In genomic region chr4:99462875-99463464, GRCh38 we compare ENCODE assay signal across 8 cellular contexts. TPM values are rescaled to one million over a fixed set of nuclear protein-coding genes. Genes with fewer than 3 reads are reported as not detected.
DNase-seq lines count a peak whose midpoint lies in the region; ATAC-seq and TF ChIP-seq lines count a peak whose summit lies in the region.

No MANE protein-coding gene starts in this region.

- H3K27ac Mint-ChIP-seq in activated CD8-positive, alpha-beta memory T cell treated with anti-CD3 and anti-CD28 coated beads, Interleukin-2, amount 10 ng/mL, durations not matched to agents 7 days and 5 days, result no peak overlapping the region
- H3K27ac Mint-ChIP-seq in naive B cell, result no peak overlapping the region

- no peak overlapping the region for H3K27ac ChIP-seq in testis

- H3K9me3 Mint-ChIP-seq in activated CD8-positive, alpha-beta memory T cell treated with anti-CD3 and anti-CD28 coated beads, Interleukin-2, amount 10 ng/mL, durations not matched to agents 7 days and 5 days (ENCODE audit: low read depth), result no peaks in the 10 kb centered on the region
- H3K9me3 Mint-ChIP-seq in naive B cell, result no peaks in the 10 kb centered on the region

- peaks cover 37% of the 10 kb centered on the region for H3K27me3 Mint-ChIP-seq in activated CD8-positive, alpha-beta memory T cell treated with anti-CD3 and anti-CD28 coated beads, Interleukin-2, amount 10 ng/mL, durations not matched to agents 7 days and 5 days
- peaks cover 7 to 34% (median 16%) of the 10 kb centered on the region in 3 donors for H3K27me3 Mint-ChIP-seq in naive B cell

- no peaks in the 10 kb centered on the region for H3K4me1 Mint-ChIP-seq in activated CD8-positive, alpha-beta memory T cell treated with anti-CD3 and anti-CD28 coated beads, Interleukin-2, amount 10 ng/mL, durations not matched to agents 7 days and 5 days
- H3K4me1 Mint-ChIP-seq in naive B cell, result no peaks in the 10 kb centered on the region

- no peaks in the 10 kb centered on the region for H3K36me3 ChIP-seq in testis (ENCODE audit: low read depth, missing control alignments)

- H3K4me3 ChIP-seq in epithelial cell of proximal tubule (ENCODE audit: low read depth, low read length), result no peak overlapping the region
- H3K4me3 ChIP-seq in testis, result no peak overlapping the region

- intact Hi-C loops in testis (cut with DNase I; ENCODE audit: low total_unique reads), result no loop called here

- no peaks in the 10 kb centered on the region for H3K4me1 ChIP-seq in testis

- CTCF ChIA-PET in activated CD8-positive, alpha-beta memory T cell treated with anti-CD3 and anti-CD28 coated beads, Interleukin-2, amount 10 ng/mL, durations not matched to agents 7 days and 5 days (lab: Charles Lee), result interaction anchor here (0.7 to 1.8 kb wide), 12 partner anchors 20 to 468 kb away, joined by 3 to 13 read pairs (median 4); partner anchors contain the start of genes C4orf17 and METAP1

- no peaks in the 10 kb centered on the region for H3K9me3 ChIP-seq in testis

- H3K27me3 ChIP-seq in testis, result no peaks in the 10 kb centered on the region

- TF ChIP-seq CTCF in epithelial cell of proximal tubule (conservative IDR thresholded peaks at IDR 0.05; ENCODE audit: low read depth, low read length) (peak; percentile 90), testis (IDR thresholded peaks at IDR 0.05) (peak; percentile 63 to 74 (median 71))

- no peak overlapping the region for H3K4me3 Mint-ChIP-seq in activated CD8-positive, alpha-beta memory T cell treated with anti-CD3 and anti-CD28 coated beads, Interleukin-2, amount 10 ng/mL, durations not matched to agents 7 days and 5 days
- H3K4me3 Mint-ChIP-seq in naive B cell, result no peak overlapping the region

- 40 to 42% methylated on average over 4 of the region's 4 CpGs for WGBS in testis, 2 donors

- DNase-seq in COLO829 (ENCODE audit: low spot score) (peak; percentile 88), NCI-H526 treated with DMSO at 0.1 percent for 48 hours (lab: John Stamatoyannopoulos, UW) (peak; percentile 46), epithelial cell of proximal tubule (ENCODE audit: low read depth) (no peak), naive B cell (peak; percentile 27), testis (peak; percentile 71)
- peak; percentile 66 for DNase-seq in activated CD8-positive, alpha-beta memory T cell treated with anti-CD3 and anti-CD28 coated beads, Interleukin-2, amount 10 ng/mL, durations not matched to agents 7 days and 5 days

- ATAC-seq in GM19043 (IDR thresholded peaks at IDR 0.05; ENCODE audit: low read depth, unreplicated experiment) (peak; percentile 92), HG03159 (IDR thresholded peaks at IDR 0.05; ENCODE audit: unreplicated experiment) (peak; percentile 97), naive B cell (ENCODE audit: low read depth in 2 of 2) (peak; percentile 55 to 61)
- ATAC-seq in activated CD8-positive, alpha-beta memory T cell treated with anti-CD3 and anti-CD28 coated beads, Interleukin-2, amount 10 ng/mL, durations not matched to agents 7 days and 5 days, result peak; percentile 51

- no peaks in the 10 kb centered on the region for H3K36me3 Mint-ChIP-seq in activated CD8-positive, alpha-beta memory T cell treated with anti-CD3 and anti-CD28 coated beads, Interleukin-2, amount 10 ng/mL, durations not matched to agents 7 days and 5 days
- no peaks in the 10 kb centered on the region for H3K36me3 Mint-ChIP-seq in naive B cell

- no peak for TF ChIP-seq POLR2A in testis (IDR thresholded peaks at IDR 0.05)

RNA-seq across cellular contexts. Expression of gene ADH7, which starts 27.8 kb away (rescaled TPM):
- not detected for total RNA-seq in activated CD8-positive, alpha-beta memory T cell treated with anti-CD3 and anti-CD28 coated beads, Interleukin-2, amount 10 ng/mL, durations not matched to agents 7 days and 5 days
- total RNA-seq in epithelial cell of proximal tubule, result not detected in 2 replicates
- polyA plus RNA-seq in naive B cell (ENCODE audit: low read depth in 6 of 6), result not detected
- not detected for total RNA-seq in testis
- polyA plus RNA-seq in testis (ENCODE audit: insufficient read depth, low read depth, low replicate concordance), result not detected

RNA-seq across cellular contexts. Expression of gene C4orf17, which starts 47.9 kb away (rescaled TPM):
- not detected for total RNA-seq in activated CD8-positive, alpha-beta memory T cell treated with anti-CD3 and anti-CD28 coated beads, Interleukin-2, amount 10 ng/mL, durations not matched to agents 7 days and 5 days
- total RNA-seq in epithelial cell of proximal tubule (not detected in 2 replicates), testis (10 to 100 TPM; 10.9 to 18.9 TPM)
- polyA plus RNA-seq in naive B cell (ENCODE audit: low read depth in 6 of 6) (not detected), testis (ENCODE audit: insufficient read depth, low read depth, low replicate concordance) (51.2 TPM)

Comparison
In these comparisons a context has a peak if more than half of its experiments do, and no peak if none do; other contexts are left out.
1. RNA of gene C4orf17, which starts 47.9 kb away (total RNA-seq): 10.9 to 18.9 TPM in testis; not detected in activated CD8-positive, alpha-beta memory T cell treated with anti-CD3 and anti-CD28 coated beads, Interleukin-2, amount 10 ng/mL, durations not matched to agents 7 days and 5 days and not detected in epithelial cell of proximal tubule; every median in the first group is over 10 times any median in the second.
2. Peak in every context shown above with its lines, with median percentiles within 50 percentile points of each other: ATAC-seq.